8 cellular contexts compared by ENCODE assay signal in the genomic region with DNA sequence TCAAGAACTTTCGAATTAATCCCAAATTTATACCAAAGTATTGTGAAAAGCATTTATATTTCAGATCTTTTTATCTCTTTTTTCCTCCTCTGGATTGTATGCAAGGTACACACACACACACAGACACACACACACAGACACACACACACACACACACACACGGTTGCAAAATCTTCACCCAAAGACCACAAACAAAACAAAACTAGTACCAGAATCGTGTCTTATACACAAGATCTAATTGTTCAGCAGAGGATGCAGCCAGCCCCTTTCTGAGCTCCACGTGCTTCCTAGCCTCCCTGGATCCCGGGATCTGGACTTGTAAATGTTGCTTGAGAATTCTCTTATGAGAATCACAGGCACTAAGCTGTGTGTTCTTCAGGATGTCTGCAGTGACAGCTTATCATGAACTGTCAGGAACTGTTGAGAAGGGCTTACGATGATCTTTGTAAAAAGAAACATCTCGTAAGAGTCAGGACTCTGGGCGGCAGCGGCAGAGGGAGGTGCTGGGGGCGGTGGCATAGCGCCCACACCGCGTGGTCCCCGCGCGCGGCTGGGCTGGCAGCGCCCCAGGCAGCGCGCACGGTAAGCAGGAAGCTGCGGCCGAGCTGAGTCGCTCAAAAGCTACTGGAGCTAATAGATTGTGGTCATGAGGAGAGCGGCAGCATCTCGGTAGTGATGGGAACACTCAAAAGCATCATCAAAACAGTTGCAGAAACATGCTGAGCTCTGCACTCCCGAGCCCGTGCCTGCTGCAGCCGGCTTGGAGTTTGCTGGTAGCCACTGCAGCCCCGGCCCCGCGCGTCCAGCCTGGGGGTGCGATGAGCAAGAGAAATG.
DNase-seq lines count a peak whose midpoint lies in the region; ATAC-seq and TF ChIP-seq lines count a peak whose summit lies in the region.

No MANE protein-coding gene starts in this region.

- peak overlapping the region; percentile 69 for H2AFZ ChIP-seq in PC-3 (ENCODE audit: low read length)

- no peaks in the 10 kb centered on the region for H3K4me1 ChIP-seq in PC-3 (ENCODE audit: insufficient read depth, low read length)
- H3K4me1 ChIP-seq in ovary (ENCODE audit: insufficient read depth), result no peaks in the 10 kb centered on the region
- H3K4me1 ChIP-seq in thoracic aorta (ENCODE audit: control insufficient read depth in 1 of 2, low read depth in 2 of 2), result peaks cover 0 to 7% of the 10 kb centered on the region in 2 donors

- H3K9ac ChIP-seq in PC-3 (ENCODE audit: low read length), result no peak overlapping the region; the same call in 1 of the 2 replicates

- no peaks in the 10 kb centered on the region for H3K9me3 Mint-ChIP-seq in activated T-helper 1 cell treated with anti-CD3 and anti-CD28 coated beads, Interleukin-12 subunit alpha, Interleukin-12 subunit beta, Interleukin-2, Interleukin-4 antibody, amounts not matched to agents 30 ng/mL and 10 ng/mL and 1 ng/mL, durations not matched to agents 14 hours and 24 hours and 36 hours

- no peak for TF ChIP-seq CTCF in PC-3 (conservative IDR thresholded peaks at IDR 0.05; ENCODE audit: low read depth, low read length)
- TF ChIP-seq CTCF in ovary (IDR thresholded peaks at IDR 0.05), result no peak
- no peak for TF ChIP-seq CTCF in thoracic aorta (IDR thresholded peaks at IDR 0.05)

- H3K4me3 ChIP-seq in PC-3 (ENCODE audit: low read length) (peak overlapping the region; percentile 58), ovary (peak overlapping the region; percentile 7), thoracic aorta (peak overlapping the region; percentile 62)

- TF ChIP-seq EP300 in ovary (IDR thresholded peaks at IDR 0.05), result no peak

- H3K79me2 ChIP-seq in PC-3 (ENCODE audit: low read length), result no peaks in the 10 kb centered on the region

- no TSS peak for BruUV-seq in PC-3 (replicated peaks; lab: Mats Ljungman, UMichigan)

- H3K36me3 Mint-ChIP-seq in activated T-helper 1 cell treated with anti-CD3 and anti-CD28 coated beads, Interleukin-12 subunit alpha, Interleukin-12 subunit beta, Interleukin-2, Interleukin-4 antibody, amounts not matched to agents 30 ng/mL and 10 ng/mL and 1 ng/mL, durations not matched to agents 14 hours and 24 hours and 36 hours (ENCODE audit: low read depth), result peaks cover 2% of the 10 kb centered on the region

- TF ChIP-seq POLR2A in ovary (IDR thresholded peaks at IDR 0.05), result no peak

- peaks cover 59% of the 10 kb centered on the region for H3K4me1 Mint-ChIP-seq in activated T-helper 1 cell treated with anti-CD3 and anti-CD28 coated beads, Interleukin-12 subunit alpha, Interleukin-12 subunit beta, Interleukin-2, Interleukin-4 antibody, amounts not matched to agents 30 ng/mL and 10 ng/mL and 1 ng/mL, durations not matched to agents 14 hours and 24 hours and 36 hours (ENCODE audit: low read depth)

- peak overlapping the region; percentile 65 for H3K4me2 ChIP-seq in PC-3 (ENCODE audit: low read length)

- POLR2A ChIA-PET in PC-3 (lab: Charles Lee; ENCODE audit: unreplicated experiment), result interaction anchor here (0.6 kb wide), 1 partner anchor 9 kb away, joined by 3 read pairs; no protein-coding TSS in a partner anchor

- no peaks in the 10 kb centered on the region for H3K9me3 ChIP-seq in PC-3 (ENCODE audit: low read length)
- H3K9me3 ChIP-seq in ovary, result no peaks in the 10 kb centered on the region
- H3K9me3 ChIP-seq in thoracic aorta, result no peaks in the 10 kb centered on the region

- DNase-seq in PC-3, result peak; percentile 41
- DNase-seq in activated T-helper 1 cell treated with anti-CD3 and anti-CD28 coated beads, Interleukin-12 subunit alpha, Interleukin-12 subunit beta, Interleukin-2, Interleukin-4 antibody, amounts not matched to agents 30 ng/mL and 10 ng/mL and 1 ng/mL, durations not matched to agents 14 hours and 24 hours and 36 hours (ENCODE audit: low spot score), result peak; percentile 78
- DNase-seq in foreskin melanocyte, result peak; percentile 71
- peak in 2 of 5 donors; percentile 15 to 29 for DNase-seq in ovary
- DNase-seq in thoracic aorta (ENCODE audit: low spot score), result no peak
- DNase-seq in NCI-H510A (lab: John Stamatoyannopoulos, UW), result no peak

- H3K27me3 ChIP-seq in PC-3 (ENCODE audit: low read length), result peaks cover 23% of the 10 kb centered on the region
- no peaks in the 10 kb centered on the region for H3K27me3 ChIP-seq in ovary
- no peaks in the 10 kb centered on the region for H3K27me3 ChIP-seq in thoracic aorta (replicated peaks; ENCODE audit: insufficient read depth)

- ATAC-seq in GM18499 (IDR thresholded peaks at IDR 0.05; ENCODE audit: insufficient read depth, unreplicated experiment), result peak; percentile 89
- peak; percentile 79 for ATAC-seq in HG02623 (IDR thresholded peaks at IDR 0.05; ENCODE audit: unreplicated experiment)
- ATAC-seq in PC-3, result peak; percentile 62
- ATAC-seq in thoracic aorta (ENCODE audit: insufficient number of reproducible peaks, low FRiP score, low read depth), result no peak

- no peaks in the 10 kb centered on the region for H3K9me2 ChIP-seq in PC-3 (replicated peaks; ENCODE audit: low read length)

- no peaks in the 10 kb centered on the region for H4K20me1 ChIP-seq in PC-3 (ENCODE audit: low read length)

- H3K4me3 Mint-ChIP-seq in activated T-helper 1 cell treated with anti-CD3 and anti-CD28 coated beads, Interleukin-12 subunit alpha, Interleukin-12 subunit beta, Interleukin-2, Interleukin-4 antibody, amounts not matched to agents 30 ng/mL and 10 ng/mL and 1 ng/mL, durations not matched to agents 14 hours and 24 hours and 36 hours, result peak overlapping the region; percentile 79

- intact Hi-C loops in PC-3 (cut with micrococcal nuclease), result loop anchor here (10.0 kb wide), 1 partner anchor 143 kb away; no protein-coding TSS in a partner anchor
- intact Hi-C loops in activated T-helper 1 cell treated with anti-CD3 and anti-CD28 coated beads, Interleukin-12 subunit alpha, Interleukin-12 subunit beta, Interleukin-2, Interleukin-4 antibody, amounts not matched to agents 30 ng/mL and 10 ng/mL and 1 ng/mL, durations not matched to agents 14 hours and 24 hours and 36 hours (cut with micrococcal nuclease), result loop anchor here (1.0 to 10.0 kb wide), 6 partner anchors 28 to 763 kb away; no protein-coding TSS in a partner anchor
- intact Hi-C loops in ovary (cut with DNase I), result no loop called here

- H3K27ac ChIP-seq in PC-3 (ENCODE audit: low read length) (no peak overlapping the region), ovary (no peak overlapping the region), thoracic aorta (no peak overlapping the region)

- WGBS in ovary, 3 donors, result 2% methylated on average over 34 of the region's 34 CpGs

- peak overlapping the region; percentile 75 for H3K27ac Mint-ChIP-seq in activated T-helper 1 cell treated with anti-CD3 and anti-CD28 coated beads, Interleukin-12 subunit alpha, Interleukin-12 subunit beta, Interleukin-2, Interleukin-4 antibody, amounts not matched to agents 30 ng/mL and 10 ng/mL and 1 ng/mL, durations not matched to agents 14 hours and 24 hours and 36 hours

- peaks cover 6% of the 10 kb centered on the region for H3K27me3 Mint-ChIP-seq in activated T-helper 1 cell treated with anti-CD3 and anti-CD28 coated beads, Interleukin-12 subunit alpha, Interleukin-12 subunit beta, Interleukin-2, Interleukin-4 antibody, amounts not matched to agents 30 ng/mL and 10 ng/mL and 1 ng/mL, durations not matched to agents 14 hours and 24 hours and 36 hours (ENCODE audit: insufficient read depth)

- no peaks in the 10 kb centered on the region for H3F3A ChIP-seq in PC-3 (ENCODE audit: low read length, unreplicated experiment)

- H3K36me3 ChIP-seq in PC-3 (ENCODE audit: low read depth, low read length), result no peaks in the 10 kb centered on the region
- no peaks in the 10 kb centered on the region for H3K36me3 ChIP-seq in ovary
- H3K36me3 ChIP-seq in thoracic aorta, result no peaks in the 10 kb centered on the region

- CTCF ChIA-PET in PC-3 (lab: Charles Lee), result no interaction called here

Comparison
In these comparisons a context has a peak if more than half of its experiments do, and no peak if none do; other contexts are left out.
1. DNase-seq: peak in PC-3 (single experiment), activated T-helper 1 cell treated with anti-CD3 and anti-CD28 coated beads, Interleukin-12 subunit alpha, Interleukin-12 subunit beta, Interleukin-2, Interleukin-4 antibody, amounts not matched to agents 30 ng/mL and 10 ng/mL and 1 ng/mL, durations not matched to agents 14 hours and 24 hours and 36 hours (single experiment) and foreskin melanocyte (single experiment); none in thoracic aorta (single experiment) and NCI-H510A (single experiment).
2. H3K4me3 ChIP-seq: peak in every context shown above with its lines; median percentile 62 in thoracic aorta; 58 in PC-3; 7 in ovary.
3. intact Hi-C loops: an anchor here in PC-3 (10.0 kb wide) and activated T-helper 1 cell treated with anti-CD3 and anti-CD28 coated beads, Interleukin-12 subunit alpha, Interleukin-12 subunit beta, Interleukin-2, Interleukin-4 antibody, amounts not matched to agents 30 ng/mL and 10 ng/mL and 1 ng/mL, durations not matched to agents 14 hours and 24 hours and 36 hours (1.0 to 10.0 kb wide); none called in ovary.